ENCODE assay signal across 14 cellular contexts in genomic region chr1:113153116-113153803, GRCh38.
A peak's percentile ranks its signal among the peaks of the same experiment; 100 is the strongest.
DNase-seq lines count a peak whose midpoint lies in the region; ATAC-seq, FAIRE-seq and TF ChIP-seq lines count a peak whose summit lies in the region.
"Had no signal": no experiment of that assay in that cellular context is flagged by ENCODE, and none has a peak within 500 bp of the region (broad histone marks: within the 10 kb centered on the region; RNA-seq: fewer than 3 reads in every experiment).

No MANE protein-coding gene starts in this region.

- no peaks in the 10 kb centered on the region for H3K36me3 Mint-ChIP-seq in activated T-cell treated with anti-CD3 and anti-CD28 coated beads, Interleukin-2, amount 50 U/mL, for 4 hours (ENCODE audit: insufficient read depth)

- H3K27ac ChIP-seq in K562 (ENCODE audit: extremely low read depth, low read depth, low read length) (no peak overlapping the region), right lobe of liver (no peak overlapping the region)
- H3K27ac ChIP-seq: epithelial cell of prostate had no signal

- TF ChIP-seq CTCF in K562 (IDR thresholded peaks at IDR 0.05 in 2 of 3, conservative IDR thresholded peaks at IDR 0.05 in 1 of 3; ENCODE audit: insufficient read depth in 2 of 3, low read depth in 1 of 3, low read length in 3 of 3) (no peak), right lobe of liver (IDR thresholded peaks at IDR 0.05) (no peak), GM10266 (IDR thresholded peaks at IDR 0.05; ENCODE audit: control insufficient read depth, insufficient read depth, low read depth, missing control alignments) (no peak)

- POLR2A ChIA-PET in K562 (lab: Yijun Ruan, JAX), result interaction anchor here (0.7 to 0.8 kb wide), 2 partner anchors 10 to 778 kb away, joined by 3 to 4 read pairs; no protein-coding TSS in a partner anchor

- no TSS peak for BruUV-seq in K562 (replicated peaks; lab: Mats Ljungman, UMichigan)

- ATAC-seq in K562, result peak; percentile 72
- ATAC-seq in right lobe of liver, result peak; percentile 76 to 96 (median 86)
- ATAC-seq in activated T-cell treated with anti-CD3 and anti-CD28 coated beads, Interleukin-2, amount 50 U/mL, for 4 hours, result no peak
- ATAC-seq in HG03469 (IDR thresholded peaks at IDR 0.05; ENCODE audit: unreplicated experiment), result no peak
- ATAC-seq: naive thymus-derived CD8-positive, alpha-beta T cell had no signal

- CTCF ChIA-PET in K562 (lab: Yijun Ruan, JAX; ENCODE audit: low intra/inter-chr PET ratio), result no interaction called here

- no peaks in the 10 kb centered on the region for H3K4me1 Mint-ChIP-seq in activated T-cell treated with anti-CD3 and anti-CD28 coated beads, Interleukin-2, amount 50 U/mL, for 4 hours (ENCODE audit: low read depth)
- H3K4me1 Mint-ChIP-seq: naive thymus-derived CD8-positive, alpha-beta T cell had no signal

- FAIRE-seq in K562 (lab: Jason Lieb, UNC), result peak; percentile 48
- FAIRE-seq: urothelium cell line had no signal

- no peaks in the 10 kb centered on the region for H4K20me1 ChIP-seq in K562 (replicated peaks; ENCODE audit: control insufficient read depth, insufficient read depth, low read length)

- no peaks in the 10 kb centered on the region for H3K9me1 ChIP-seq in K562 (ENCODE audit: control insufficient read depth, insufficient read depth, low read length)

- H3K4me1 ChIP-seq in K562 (replicated peaks in 1 of 2; ENCODE audit: control insufficient read depth in 2 of 2, insufficient read depth in 2 of 2, low read length in 2 of 2), result no peaks in the 10 kb centered on the region
- peaks cover 0 to 10% (median 0%) of the 10 kb centered on the region in 4 donors for H3K4me1 ChIP-seq in right lobe of liver

- no peak for TF ChIP-seq EP300 in K562 (IDR thresholded peaks at IDR 0.05; ENCODE audit: low read length)

- H3K4me3 Mint-ChIP-seq in activated T-cell treated with anti-CD3 and anti-CD28 coated beads, Interleukin-2, amount 50 U/mL, for 4 hours, result no peak overlapping the region
- H3K4me3 Mint-ChIP-seq: naive thymus-derived CD8-positive, alpha-beta T cell had no signal

- H3K36me3 ChIP-seq in MG63, result no peaks in the 10 kb centered on the region
- H3K36me3 ChIP-seq in K562 (ENCODE audit: control insufficient read depth, insufficient read depth, low read length), result no peaks in the 10 kb centered on the region
- H3K36me3 ChIP-seq in right lobe of liver, result no peaks in the 10 kb centered on the region

- H2AFZ ChIP-seq in K562 (ENCODE audit: low read depth, low read length), result peak overlapping the region; percentile 8; the same call in 1 of the 2 replicates

- H3K4me2 ChIP-seq in K562 (ENCODE audit: insufficient read depth, low read length), result no peak overlapping the region

- TF ChIP-seq POLR2A in K562 (conservative IDR thresholded peaks at IDR 0.05) (no peak), right lobe of liver (IDR thresholded peaks at IDR 0.05) (no peak)

- H3K9ac ChIP-seq in K562 (ENCODE audit: insufficient read depth in 1 of 2, low read depth in 2 of 2, low read length in 2 of 2), result no peak overlapping the region

- no peak for TF ChIP-seq RAD21 in K562 (CRISPR knock-in tag; conservative IDR thresholded peaks at IDR 0.05 in 1 of 2, IDR thresholded peaks at IDR 0.05 in 1 of 2)

- no peaks in the 10 kb centered on the region for H3K79me2 ChIP-seq in K562 (ENCODE audit: control insufficient read depth, insufficient read depth, low read length)

- no peak overlapping the region for H3K4me3 ChIP-seq in MG63
- no peak overlapping the region for H3K4me3 ChIP-seq in K562
- no peak overlapping the region for H3K4me3 ChIP-seq in right lobe of liver

- H3K9me3 Mint-ChIP-seq in activated T-cell treated with anti-CD3 and anti-CD28 coated beads, Interleukin-2, amount 50 U/mL, for 4 hours, result peaks cover 7% of the 10 kb centered on the region

- in situ Hi-C loops in K562 (cut with MboI), result no loop called here

- intact Hi-C loops in K562 (cut with micrococcal nuclease), result no loop called here
- intact Hi-C loops in right lobe of liver (cut with DNase I), result no loop called here

- no peaks in the 10 kb centered on the region for H3K27me3 Mint-ChIP-seq in activated T-cell treated with anti-CD3 and anti-CD28 coated beads, Interleukin-2, amount 50 U/mL, for 4 hours (ENCODE audit: low read depth)

- peaks cover 2% of the 10 kb centered on the region; the same call in 1 of the 2 replicates for H3K9me3 ChIP-seq in MG63
- no peaks in the 10 kb centered on the region for H3K9me3 ChIP-seq in K562 (replicated peaks; ENCODE audit: control insufficient read depth, insufficient read depth, low read depth, low read length)
- H3K9me3 ChIP-seq in right lobe of liver, result no peaks in the 10 kb centered on the region

- WGBS in K562 (ENCODE audit: insufficient coverage, low coverage, missing lambda C conversion rate), result 35% methylated on average over 5 of the region's 5 CpGs
- 65% methylated on average over 3 of the region's 5 CpGs for WGBS in right lobe of liver (ENCODE audit: insufficient coverage, low coverage, low lambda C conversion rate, missing lambda C conversion rate)

- no peaks in the 10 kb centered on the region for H3K27me3 ChIP-seq in MG63
- no peaks in the 10 kb centered on the region for H3K27me3 ChIP-seq in K562 (ENCODE audit: control insufficient read depth in 2 of 2, insufficient read depth in 2 of 2, low read length in 2 of 2)
- no peaks in the 10 kb centered on the region for H3K27me3 ChIP-seq in right lobe of liver

- peak; percentile 18 for DNase-seq in DMS 273 treated with DMSO at 0.1 percent for 48 hours (lab: John Stamatoyannopoulos, UW)
- DNase-seq in MG63, result peak; percentile 51
- DNase-seq in K562 (ENCODE audit: extremely low read depth in 1 of 4, low spot score in 3 of 4), result peak in 1 of 4 experiments; percentile 33
- peak; percentile 26 to 70 (median 68) for DNase-seq in right lobe of liver
- no peak for DNase-seq in activated T-cell treated with anti-CD3 and anti-CD28 coated beads, Interleukin-2, amount 50 U/mL, for 4 hours
- no peak for DNase-seq in COR-L47 (lab: John Stamatoyannopoulos, UW)
- DNase-seq in GM10266 (ENCODE audit: extremely low spot score), result no peak
- DNase-seq: activated CD8-positive, alpha-beta memory T cell treated with anti-CD3 and anti-CD28 coated beads, Interleukin-2, amount 50 U/mL, for 4 hours; AML-193; naive thymus-derived CD8-positive, alpha-beta T cell; NCI-H187 treated with DMSO at 0.1 percent for 48 hours had no signal

TF ChIP-seq in K562, 482 proteins besides CTCF, POLR2A, EP300 and RAD21:
- TF ChIP-seq POLR2AphosphoS2 (IDR thresholded peaks at IDR 0.05; ENCODE audit: low read length), result no peak
- TF ChIP-seq NFIC (IDR thresholded peaks at IDR 0.05), result peak; percentile 80

Comparison
In these comparisons a context has a peak if more than half of its experiments do, and no peak if none do; other contexts are left out.
1. DNase-seq: peak in DMS 273 treated with DMSO at 0.1 percent for 48 hours (single experiment), MG63 (single experiment) and right lobe of liver (3 of 3); none in activated T-cell treated with anti-CD3 and anti-CD28 coated beads, Interleukin-2, amount 50 U/mL, for 4 hours (single experiment), COR-L47 (single experiment) and GM10266 (single experiment).
2. ATAC-seq: peak in K562 (single experiment) and right lobe of liver (4 of 4); none in activated T-cell treated with anti-CD3 and anti-CD28 coated beads, Interleukin-2, amount 50 U/mL, for 4 hours (0 of 2) and HG03469 (single experiment).